8 cellular contexts compared by ENCODE assay signal in genomic region chrX:134761788-134762187, GRCh38. TPM values are rescaled to one million over a fixed set of nuclear protein-coding genes. Genes with fewer than 3 reads are reported as not detected.
A peak's percentile ranks its signal among the peaks of the same experiment; 100 is the strongest.
DNase-seq lines count a peak whose midpoint lies in the region; ATAC-seq and TF ChIP-seq lines count a peak whose summit lies in the region.

No MANE protein-coding gene starts in this region.

- H3K4me1 Mint-ChIP-seq in T-helper 17 cell: no peaks in the 10 kb centered on the region

- peak; percentile 53 for ATAC-seq in T-helper 17 cell

- no peak overlapping the region for H3K4me3 ChIP-seq in coronary artery

- TF ChIP-seq CTCF in coronary artery (IDR thresholded peaks at IDR 0.05): no peak

- no peaks in the 10 kb centered on the region for H3K9me3 ChIP-seq in T-helper 17 cell (ENCODE audit: control insufficient read depth, low read length, poor library complexity, severe bottlenecking)

- DNase-seq in DMS153 treated with DMSO at 0.1 percent for 48 hours (lab: John Stamatoyannopoulos, UW; ENCODE audit: unreplicated experiment): peak; percentile 7
- DNase-seq in DMS153 (lab: John Stamatoyannopoulos, UW): no peak
- DNase-seq in HCEC 1CT: peak; percentile 20
- no peak for DNase-seq in T-helper 17 cell
- peak; percentile 10 for DNase-seq in left kidney (ENCODE audit: low read depth, low spot score)
- DNase-seq in NCI-H226: no peak
- DNase-seq in coronary artery (ENCODE audit: low spot score): no peak
- DNase-seq in stimulated activated CD8-positive, alpha-beta memory T cell treated with anti-CD3 and anti-CD28 coated beads, Interleukin-4, amount 100 ng/mL, for 48 hours: no peak

- no peak overlapping the region for H3K4me3 Mint-ChIP-seq in T-helper 17 cell

- no peak overlapping the region for H3K27ac Mint-ChIP-seq in T-helper 17 cell

- no peak overlapping the region for H3K27ac ChIP-seq in coronary artery

- H3K27me3 Mint-ChIP-seq in T-helper 17 cell: no peaks in the 10 kb centered on the region

- no peaks in the 10 kb centered on the region for H3K36me3 Mint-ChIP-seq in T-helper 17 cell (ENCODE audit: low read depth)

RNA-seq across cellular contexts. Expression of gene PABIR2, which starts 35.2 kb away (rescaled TPM):
- 10 to 100 TPM; 36.3 to 41.6 TPM for total RNA-seq in T-helper 17 cell

Comparison
In these comparisons a context has a peak if more than half of its experiments do, and no peak if none do; other contexts are left out.
1. DNase-seq: peak in DMS153 treated with DMSO at 0.1 percent for 48 hours (single experiment), HCEC 1CT (single experiment) and left kidney (single experiment); none in DMS153 (single experiment), T-helper 17 cell (0 of 3), NCI-H226 (single experiment), coronary artery (single experiment) and stimulated activated CD8-positive, alpha-beta memory T cell treated with anti-CD3 and anti-CD28 coated beads, Interleukin-4, amount 100 ng/mL, for 48 hours (single experiment).